Comparison of ENCODE assay signal across 8 cellular contexts in the genomic region with DNA sequence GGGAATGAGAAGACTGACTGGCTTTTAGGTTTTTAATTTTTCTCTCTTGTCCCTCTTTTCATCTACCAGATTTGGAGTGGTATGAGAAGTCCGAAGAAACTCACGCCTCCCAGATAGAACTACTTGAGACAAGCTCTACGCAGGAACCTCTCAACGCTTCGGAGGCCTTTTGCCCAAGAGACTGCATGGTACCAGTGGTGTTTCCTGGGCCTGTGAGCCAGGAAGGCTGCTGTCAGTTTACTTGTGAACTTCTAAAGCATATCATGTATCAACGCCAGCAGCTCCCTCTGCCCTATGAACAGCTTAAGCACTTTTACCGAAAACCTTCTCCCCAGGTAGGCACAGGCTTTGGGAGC. TPM values are rescaled to one million over a fixed set of nuclear protein-coding genes. Genes with fewer than 3 reads are reported as not detected.
DNase-seq lines count a peak whose midpoint lies in the region; ATAC-seq and TF ChIP-seq lines count a peak whose summit lies in the region.

No MANE protein-coding gene starts in this region.

- H3K4me3 ChIP-seq in left ventricle myocardium inferior = peak overlapping the region; percentile 82
- H3K4me3 ChIP-seq in skeletal muscle tissue (ENCODE audit: low read length in 3 of 3) = peak overlapping the region; percentile 95 to 97 (median 97)

- TF ChIP-seq CTCF in CD14-positive monocyte (IDR thresholded peaks at IDR 0.05) = no peak
- no peak for TF ChIP-seq CTCF in left ventricle myocardium inferior (IDR thresholded peaks at IDR 0.05; ENCODE audit: borderline replicate concordance)

- H3K4me1 Mint-ChIP-seq in CD14-positive monocyte = peaks cover 48% of the 10 kb centered on the region
- peaks cover 42% of the 10 kb centered on the region for H3K4me1 Mint-ChIP-seq in activated T-cell treated with anti-CD3 and anti-CD28 coated beads, Interleukin-2, amount 50 U/mL, for 4 hours (ENCODE audit: low read depth)

- intact Hi-C loops in CD14-positive monocyte (cut with micrococcal nuclease) (no loop called here), left ventricle myocardium inferior (cut with micrococcal nuclease) (no loop called here)

- H3K9me3 ChIP-seq in left ventricle myocardium inferior (replicated peaks) (no peaks in the 10 kb centered on the region), skeletal muscle tissue (ENCODE audit: control insufficient read depth in 3 of 3, low read length in 3 of 3) (no peaks in the 10 kb centered on the region)

- H3K27me3 Mint-ChIP-seq in CD14-positive monocyte (ENCODE audit: low read depth in 3 of 3) = peaks cover 0 to 2% (median 0%) of the 10 kb centered on the region in 3 donors
- H3K27me3 Mint-ChIP-seq in activated T-cell treated with anti-CD3 and anti-CD28 coated beads, Interleukin-2, amount 50 U/mL, for 4 hours (ENCODE audit: low read depth) = no peaks in the 10 kb centered on the region

- peaks cover 43% of the 10 kb centered on the region for H3K36me3 ChIP-seq in left ventricle myocardium inferior
- H3K36me3 ChIP-seq in skeletal muscle tissue (ENCODE audit: control insufficient read depth in 3 of 3, insufficient read depth in 3 of 3, low read length in 3 of 3) = peaks cover 12 to 25% (median 17%) of the 10 kb centered on the region in 3 donors

- peaks cover 22 to 43% of the 10 kb centered on the region in 2 donors for H3K36me3 Mint-ChIP-seq in CD14-positive monocyte
- H3K36me3 Mint-ChIP-seq in activated T-cell treated with anti-CD3 and anti-CD28 coated beads, Interleukin-2, amount 50 U/mL, for 4 hours (ENCODE audit: insufficient read depth) = peaks cover 18% of the 10 kb centered on the region

- H3K27me3 ChIP-seq in left ventricle myocardium inferior (ENCODE audit: low read depth) = no peaks in the 10 kb centered on the region
- no peaks in the 10 kb centered on the region for H3K27me3 ChIP-seq in skeletal muscle tissue (ENCODE audit: control insufficient read depth in 3 of 3, insufficient read depth in 3 of 3, low read length in 3 of 3)

- H3K27ac Mint-ChIP-seq in CD14-positive monocyte = peak overlapping the region; percentile 92 to 98 (median 96)

- H3K4me1 ChIP-seq in left ventricle myocardium inferior = peaks cover 61% of the 10 kb centered on the region
- peaks cover 18 to 34% (median 26%) of the 10 kb centered on the region in 3 donors for H3K4me1 ChIP-seq in skeletal muscle tissue (ENCODE audit: control insufficient read depth in 3 of 3, insufficient read depth in 3 of 3, low read length in 3 of 3)

- peak; percentile 8 for ATAC-seq in HG02798 (IDR thresholded peaks at IDR 0.05; ENCODE audit: poor library complexity, unreplicated experiment)
- ATAC-seq in activated T-cell treated with anti-CD3 and anti-CD28 coated beads, Interleukin-2, amount 50 U/mL, for 4 hours = peak; percentile 7 to 16
- no peak for ATAC-seq in activated CD4-positive, CD25-positive, alpha-beta regulatory T cell treated with anti-CD3 and anti-CD28 coated beads, Interleukin-2, amount 50 U/mL, for 24 hours
- no peak for ATAC-seq in HG02981 (IDR thresholded peaks at IDR 0.05; ENCODE audit: unreplicated experiment)

- peaks cover 0 to 3% (median 0%) of the 10 kb centered on the region in 7 donors for H3K9me3 Mint-ChIP-seq in CD14-positive monocyte
- H3K9me3 Mint-ChIP-seq in activated T-cell treated with anti-CD3 and anti-CD28 coated beads, Interleukin-2, amount 50 U/mL, for 4 hours = no peaks in the 10 kb centered on the region

- peak overlapping the region; percentile 92 to 97 (median 95) for H3K9ac ChIP-seq in skeletal muscle tissue (ENCODE audit: low read depth in 1 of 3, low read length in 3 of 3)

- H3K27ac ChIP-seq in left ventricle myocardium inferior (replicated peaks) (peak overlapping the region; percentile 93), skeletal muscle tissue (ENCODE audit: low read depth, low read length) (peak overlapping the region; percentile 85)

- peak overlapping the region; percentile 98 to 99 for H3K4me3 Mint-ChIP-seq in CD14-positive monocyte
- peak overlapping the region; percentile 99 for H3K4me3 Mint-ChIP-seq in activated T-cell treated with anti-CD3 and anti-CD28 coated beads, Interleukin-2, amount 50 U/mL, for 4 hours

- DNase-seq in CD14-positive monocyte (ENCODE audit: low spot score) (no peak), left ventricle myocardium inferior (no peak), NCI-H1105 treated with DMSO at 0.1 percent for 48 hours (lab: John Stamatoyannopoulos, UW) (no peak)
- no peak for DNase-seq in activated T-cell treated with anti-CD3 and anti-CD28 coated beads, Interleukin-2, amount 50 U/mL, for 4 hours

RNA-seq across cellular contexts. Expression of gene MAD2L1BP, which starts 0.7 kb away (rescaled TPM):
- 10 to 100 TPM; 17.3 to 26.5 TPM for polyA plus RNA-seq in CD14-positive monocyte
- 10 to 100 TPM; 32.1 to 32.7 (median 32.3) TPM for total RNA-seq in activated T-cell treated with anti-CD3 and anti-CD28 coated beads, Interleukin-2, amount 50 U/mL, for 4 hours
- 27.6 TPM for total RNA-seq in left ventricle myocardium inferior
- total RNA-seq in skeletal muscle tissue = 25.1 TPM

RNA-seq across cellular contexts. Expression of gene GTPBP2, which starts 7.2 kb away (rescaled TPM):
- polyA plus RNA-seq in CD14-positive monocyte = 1 to 10 TPM; 3.6 to 4.9 TPM
- 10 to 100 TPM; 37.3 to 50.3 (median 39.1) TPM for total RNA-seq in activated T-cell treated with anti-CD3 and anti-CD28 coated beads, Interleukin-2, amount 50 U/mL, for 4 hours
- total RNA-seq in left ventricle myocardium inferior (27.1 TPM), skeletal muscle tissue (30.8 TPM)

RNA-seq across cellular contexts. Expression of gene RSPH9, which starts 8.5 kb away (rescaled TPM):
- under 1 TPM; 0.13 to 0.52 TPM for polyA plus RNA-seq in CD14-positive monocyte
- total RNA-seq in activated T-cell treated with anti-CD3 and anti-CD28 coated beads, Interleukin-2, amount 50 U/mL, for 4 hours = not detected
- total RNA-seq in left ventricle myocardium inferior (0.08 TPM), skeletal muscle tissue (0.52 TPM)

RNA-seq across cellular contexts. Expression of gene MRPS18A, which starts 51.3 kb away (rescaled TPM):
- polyA plus RNA-seq in CD14-positive monocyte = 10 to 100 TPM; 41.4 to 45.3 TPM
- 10 to 100 TPM; 70.0 to 75.1 (median 72.7) TPM for total RNA-seq in activated T-cell treated with anti-CD3 and anti-CD28 coated beads, Interleukin-2, amount 50 U/mL, for 4 hours
- 41.8 TPM for total RNA-seq in left ventricle myocardium inferior
- 44.4 TPM for total RNA-seq in skeletal muscle tissue

Comparison
In these comparisons a context has a peak if more than half of its experiments do, and no peak if none do; other contexts are left out.
1. ATAC-seq: peak in HG02798 (single experiment) and activated T-cell treated with anti-CD3 and anti-CD28 coated beads, Interleukin-2, amount 50 U/mL, for 4 hours (2 of 2); none in activated CD4-positive, CD25-positive, alpha-beta regulatory T cell treated with anti-CD3 and anti-CD28 coated beads, Interleukin-2, amount 50 U/mL, for 24 hours (0 of 2) and HG02981 (single experiment).